ENCODE assay signal across 8 cellular contexts in genomic region chr17:57604771-57605733, GRCh38.
A peak's percentile ranks its signal among the peaks of the same experiment; 100 is the strongest.
DNase-seq lines count a peak whose midpoint lies in the region; ATAC-seq and TF ChIP-seq lines count a peak whose summit lies in the region.

No MANE protein-coding gene starts in this region.

- intact Hi-C loops in activated CD4-positive, alpha-beta T cell treated with anti-CD3 and anti-CD28 coated beads, Interleukin-2, amount 10 ng/mL, durations not matched to agents 24 days and 14 days (cut with micrococcal nuclease), result loop anchor here (5.0 kb wide), 1 partner anchor 143 kb away; no protein-coding TSS in a partner anchor

- peaks cover 13% of the 10 kb centered on the region for H3K36me3 Mint-ChIP-seq in activated CD4-positive, alpha-beta T cell treated with anti-CD3 and anti-CD28 coated beads, Interleukin-2, amount 10 ng/mL, durations not matched to agents 24 days and 14 days (ENCODE audit: low read depth)
- H3K36me3 Mint-ChIP-seq in naive thymus-derived CD8-positive, alpha-beta T cell, result no peaks in the 10 kb centered on the region

- H3K9me3 Mint-ChIP-seq in activated CD4-positive, alpha-beta T cell treated with anti-CD3 and anti-CD28 coated beads, Interleukin-2, amount 10 ng/mL, durations not matched to agents 24 days and 14 days, result no peaks in the 10 kb centered on the region
- no peaks in the 10 kb centered on the region for H3K9me3 Mint-ChIP-seq in naive thymus-derived CD8-positive, alpha-beta T cell

- peak overlapping the region; percentile 67 for H3K4me3 Mint-ChIP-seq in activated CD4-positive, alpha-beta T cell treated with anti-CD3 and anti-CD28 coated beads, Interleukin-2, amount 10 ng/mL, durations not matched to agents 24 days and 14 days
- H3K4me3 Mint-ChIP-seq in naive thymus-derived CD8-positive, alpha-beta T cell, result peak overlapping the region; percentile 59 to 88 (median 80)

- H3K27ac Mint-ChIP-seq in activated CD4-positive, alpha-beta T cell treated with anti-CD3 and anti-CD28 coated beads, Interleukin-2, amount 10 ng/mL, durations not matched to agents 24 days and 14 days, result peak overlapping the region; percentile 95
- H3K27ac Mint-ChIP-seq in naive thymus-derived CD8-positive, alpha-beta T cell, result peak overlapping the region; percentile 93 to 100 (median 97)

- DNase-seq in NCI-H187 (lab: John Stamatoyannopoulos, UW) (peak; percentile 67 to 87), iPS-NIHi11 (ENCODE audit: low spot score) (no peak)
- peak; percentile 73 for DNase-seq in activated CD4-positive, alpha-beta T cell treated with anti-CD3 and anti-CD28 coated beads, Interleukin-2, amount 10 ng/mL, durations not matched to agents 24 days and 14 days
- DNase-seq in naive thymus-derived CD8-positive, alpha-beta T cell, result peak; percentile 35 to 79 (median 63)

- 0 out of 2 replicates have a peak, but pooled peaks have one; percentile 22 for TF ChIP-seq CTCF in GM12874 (IDR thresholded peaks at IDR 0.05; ENCODE audit: insufficient read depth, low read depth, low read length)

- H3K27me3 Mint-ChIP-seq in activated CD4-positive, alpha-beta T cell treated with anti-CD3 and anti-CD28 coated beads, Interleukin-2, amount 10 ng/mL, durations not matched to agents 24 days and 14 days, result no peaks in the 10 kb centered on the region
- no peaks in the 10 kb centered on the region for H3K27me3 Mint-ChIP-seq in naive thymus-derived CD8-positive, alpha-beta T cell

- POLR2A ChIA-PET in naive thymus-derived CD8-positive, alpha-beta T cell (lab: Charles Lee), result interaction anchor here (0.6 to 1.7 kb wide), 4 partner anchors 10 to 349 kb away, joined by 3 to 6 read pairs (median 4); no protein-coding TSS in a partner anchor

- H3K4me1 Mint-ChIP-seq in activated CD4-positive, alpha-beta T cell treated with anti-CD3 and anti-CD28 coated beads, Interleukin-2, amount 10 ng/mL, durations not matched to agents 24 days and 14 days, result peaks cover 65% of the 10 kb centered on the region
- peaks cover 41 to 99% (median 90%) of the 10 kb centered on the region in 4 donors for H3K4me1 Mint-ChIP-seq in naive thymus-derived CD8-positive, alpha-beta T cell

- peak; percentile 62 for ATAC-seq in HG02623 (IDR thresholded peaks at IDR 0.05; ENCODE audit: unreplicated experiment)
- ATAC-seq in esophagus mucosa, result peak; percentile 33
- ATAC-seq in naive thymus-derived CD8-positive, alpha-beta T cell, result peak; percentile 59 to 65
- no peak for ATAC-seq in GM19452 (IDR thresholded peaks at IDR 0.05; ENCODE audit: unreplicated experiment)
